ENCODE assay signal across 3 cellular contexts in genomic region chr1:102535829-102536505, GRCh38.
TF ChIP-seq lines count a peak whose summit lies in the region.

No MANE protein-coding gene starts in this region.

TF ChIP-seq in IMR-90, 13 proteins besides CTCF, POLR2A, EP300 and RAD21:
- TF ChIP-seq MAFK (IDR thresholded peaks at IDR 0.05; ENCODE audit: low read depth, low read length) (peak; percentile 16; the same call in 1 of the 2 replicates), CHD1 (IDR thresholded peaks at IDR 0.05; ENCODE audit: low read depth, low read length) (no peak)

TF ChIP-seq in K562, 482 proteins besides CTCF, POLR2A, EP300 and RAD21:
- 0 out of 2 replicates have a peak, but pooled peaks have one; percentile 21 for TF ChIP-seq ZNF316 (IDR thresholded peaks at IDR 0.05)
- no peak for TF ChIP-seq HOXB6 (CRISPR knock-in tag; IDR thresholded peaks at IDR 0.05; ENCODE audit: borderline replicate concordance)
- TF ChIP-seq HDAC1 (IDR thresholded peaks at IDR 0.05) = no peak
- 0 out of 2 replicates have a peak, but pooled peaks have one; percentile 5 for TF ChIP-seq MAFG (tag; conservative IDR thresholded peaks at IDR 0.05)
- TF ChIP-seq ZNF785 (CRISPR knock-in tag; IDR thresholded peaks at IDR 0.05) = no peak
TF ChIP-seq in K562: peak in this region for 2.

TF ChIP-seq in neural cell, 6 proteins besides CTCF, POLR2A, EP300 and RAD21:
- TF ChIP-seq POLR2AphosphoS5 (IDR thresholded peaks at IDR 0.05) (peak; percentile 54), MXI1 (conservative IDR thresholded peaks at IDR 0.05; ENCODE audit: poor library complexity, severe bottlenecking) (no peak), TAF1 (IDR thresholded peaks at IDR 0.05; ENCODE audit: low read depth) (no peak), EZH2 (IDR thresholded peaks at IDR 0.05; ENCODE audit: borderline replicate concordance, insufficient read depth, low read length, poor library complexity, severe bottlenecking) (no peak)
TF ChIP-seq in neural cell: peak in this region for 1.
